In genomic region chr1:39337067-39337466, GRCh38 we compare ENCODE assay signal across 26 cellular contexts.
"Had no signal": no experiment of that assay in that cellular context is flagged by ENCODE, and none has a peak within 500 bp of the region (broad histone marks: within the 10 kb centered on the region; RNA-seq: fewer than 3 reads in every experiment).

No MANE protein-coding gene starts in this region.

- H3K9me3 Mint-ChIP-seq: activated naive CD4-positive, alpha-beta T cell treated with anti-CD3 and anti-CD28 coated beads for 36 hours; activated T-cell treated with anti-CD3 and anti-CD28 coated beads, Interleukin-2, amount 50 U/mL, for 4 hours; neural crest cell had no signal

- H3K27ac Mint-ChIP-seq: activated naive CD4-positive, alpha-beta T cell treated with anti-CD3 and anti-CD28 coated beads for 36 hours had no signal

- DNase-seq: activated CD4-positive, alpha-beta T cell treated with anti-CD3 and anti-CD28 coated beads for 48 hours; activated naive CD4-positive, alpha-beta T cell treated with anti-CD3 and anti-CD28 coated beads for 36 hours; activated T-cell treated with anti-CD3 and anti-CD28 coated beads, Interleukin-2, amount 50 U/mL, for 4 hours; aorta; brain microvascular endothelial cell; caudate nucleus; dermis blood vessel endothelial cell; effector memory CD4-positive, alpha-beta T cell; gastrocnemius medialis; head of caudate nucleus; hypothalamus; islet precursor cell; left cardiac atrium; lower lobe of right lung; mesendoderm; mucosa of descending colon; occipital lobe; posterior cingulate gyrus; sigmoid colon; stimulated activated CD4-positive, alpha-beta T cell treated with anti-CD3 and anti-CD28 coated beads, Interleukin-4, amount 100 ng/mL, for 1 hour; stimulated activated naive CD4-positive, alpha-beta T cell; testis; trophoblast cell; uterus had no signal

- H3K4me3 Mint-ChIP-seq: activated naive CD4-positive, alpha-beta T cell treated with anti-CD3 and anti-CD28 coated beads for 36 hours; activated T-cell treated with anti-CD3 and anti-CD28 coated beads, Interleukin-2, amount 50 U/mL, for 4 hours; neural crest cell had no signal

- H3K4me1 Mint-ChIP-seq: neural crest cell had no signal

- ATAC-seq: activated T-cell treated with anti-CD3 and anti-CD28 coated beads, Interleukin-2, amount 50 U/mL, for 4 hours; esophagus mucosa; gastrocnemius medialis; left cardiac atrium; lower lobe of right lung; mucosa of descending colon had no signal
